In genomic region chr2:139529045-139529444, GRCh38 we compare ENCODE assay signal across 13 cellular contexts.
DNase-seq lines count a peak whose midpoint lies in the region; ATAC-seq and TF ChIP-seq lines count a peak whose summit lies in the region.
"Had no signal": no experiment of that assay in that cellular context is flagged by ENCODE, and none has a peak within 500 bp of the region (broad histone marks: within the 10 kb centered on the region; RNA-seq: fewer than 3 reads in every experiment).

No MANE protein-coding gene starts in this region.

- H3K27me3 ChIP-seq in transverse colon, result no peaks in the 10 kb centered on the region

- in situ Hi-C loops in transverse colon (cut with MboI; ENCODE audit: low pct_ligation_motif_present in 1 of 4, low pct_unique_long_range_greater_than_20kb in 1 of 4, low sequenced_read_pairs in 3 of 4), result no loop called here

- no peaks in the 10 kb centered on the region for H3K36me3 ChIP-seq in transverse colon

- TF ChIP-seq EP300 in transverse colon (IDR thresholded peaks at IDR 0.05; ENCODE audit: low read depth), result no peak

- WGBS in transverse colon (ENCODE audit: low coverage in 1 of 2), 2 donors, result 11 to 24% methylated on average over 2 to 3 of the region's 3 CpGs

- intact Hi-C loops in left colon (cut with DNase I, micrococcal nuclease), result no loop called here
- intact Hi-C loops in transverse colon (cut with DNase I; ENCODE audit: low total_unique reads), result no loop called here

- no peaks in the 10 kb centered on the region for H3K9me3 ChIP-seq in transverse colon

- H3K27ac ChIP-seq in transverse colon, result no peak overlapping the region
- H3K27ac ChIP-seq: HL-60 had no signal

- no peak overlapping the region for H3K4me3 ChIP-seq in transverse colon

- DNase-seq in NCI-H345 (lab: John Stamatoyannopoulos, UW) (peak; percentile 21), NCI-H345 treated with DMSO at 0.1 percent for 48 hours (lab: John Stamatoyannopoulos, UW; ENCODE audit: unreplicated experiment) (no peak), NCI-H774 (lab: John Stamatoyannopoulos, UW) (peak; percentile 10), left colon (no peak), transverse colon (peak; percentile 9), NCI-H1930 (lab: John Stamatoyannopoulos, UW) (no peak)
- DNase-seq in central memory CD4-positive, alpha-beta T cell, result no peak
- DNase-seq in activated CD8-positive, alpha-beta memory T cell treated with anti-CD3 and anti-CD28 coated beads for 24 hours, result no peak
- DNase-seq: GF-D8, Karpas-422, NCI-H2107 had no signal

- peak; percentile 81 for ATAC-seq in left colon
- ATAC-seq: activated T-helper 17 cell treated with anti-CD3 and anti-CD28 coated beads, Interleukin-2, amount 50 U/mL, for 72 hours had no signal

- no peak for TF ChIP-seq POLR2A in transverse colon (IDR thresholded peaks at IDR 0.05)

- no peak for TF ChIP-seq CTCF in transverse colon (IDR thresholded peaks at IDR 0.05)

- peaks cover 0 to 13% (median 0%) of the 10 kb centered on the region in 4 donors for H3K4me1 ChIP-seq in transverse colon

Comparison
In these comparisons a context has a peak if more than half of its experiments do, and no peak if none do; other contexts are left out.
1. DNase-seq: peak in NCI-H345 (single experiment), NCI-H774 (single experiment) and transverse colon (single experiment); none in NCI-H345 treated with DMSO at 0.1 percent for 48 hours (single experiment), left colon (0 of 2), central memory CD4-positive, alpha-beta T cell (single experiment), activated CD8-positive, alpha-beta memory T cell treated with anti-CD3 and anti-CD28 coated beads for 24 hours (single experiment) and NCI-H1930 (0 of 2).